Comparison of ENCODE assay signal across 1 cellular context in genomic region chr22:39242389-39242808, GRCh38.
TF ChIP-seq lines count a peak whose summit lies in the region.

No MANE protein-coding gene starts in this region.

TF ChIP-seq in SK-N-SH, 30 proteins besides CTCF, POLR2A, EP300 and RAD21:
- no peak for TF ChIP-seq ZBTB33 (IDR thresholded peaks at IDR 0.05; ENCODE audit: borderline replicate concordance, low read depth)
- TF ChIP-seq FOXM1 (IDR thresholded peaks at IDR 0.05; ENCODE audit: low read depth) = no peak
- no peak for TF ChIP-seq USF1 (IDR thresholded peaks at IDR 0.05; ENCODE audit: borderline replicate concordance, low read depth)
- no peak for TF ChIP-seq TEAD4 (IDR thresholded peaks at IDR 0.05; ENCODE audit: borderline replicate concordance, insufficient read depth)
- TF ChIP-seq GABPA (IDR thresholded peaks at IDR 0.05; ENCODE audit: low read depth) = no peak
